ENCODE assay signal across 29 cellular contexts in the genomic region with DNA sequence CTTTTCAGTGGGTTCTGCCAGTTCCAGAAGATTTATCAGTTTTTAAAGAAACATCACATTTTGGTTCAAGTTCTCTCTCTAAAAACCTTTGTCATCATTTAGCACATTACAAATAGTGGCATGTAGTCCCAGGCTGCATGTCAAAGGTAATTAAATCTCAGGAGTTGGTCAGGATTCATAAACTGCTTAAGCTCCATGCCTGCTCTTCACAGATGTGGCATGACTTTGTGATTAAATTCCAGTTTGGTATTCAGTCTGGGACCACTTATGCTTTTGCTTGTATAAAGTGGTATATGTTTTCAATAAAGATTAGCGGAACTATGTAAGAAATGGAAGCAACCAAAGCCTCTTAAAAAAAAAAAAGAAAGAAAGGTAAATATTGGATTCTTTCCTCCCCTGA.
"Had no signal": no experiment of that assay in that cellular context is flagged by ENCODE, and none has a peak within 500 bp of the region (broad histone marks: within the 10 kb centered on the region; RNA-seq: fewer than 3 reads in every experiment).

No MANE protein-coding gene starts in this region.

- H3K27me3 ChIP-seq: brain microvascular endothelial cell, esophagus squamous epithelium, foreskin keratinocyte, gastrocnemius medialis, heart left ventricle had no signal

- H3K36me3 ChIP-seq: brain microvascular endothelial cell, esophagus squamous epithelium, gastrocnemius medialis had no signal

- H3K4me3 ChIP-seq: esophagus squamous epithelium, gastrocnemius medialis, heart left ventricle had no signal

- ATAC-seq: activated CD4-positive, alpha-beta T cell treated with anti-CD3 and anti-CD28 coated beads for 36 hours; activated CD8-positive, alpha-beta memory T cell treated with anti-CD3 and anti-CD28 coated beads, Interleukin-2, amount 10 ng/mL, durations not matched to agents 7 days and 5 days; activated CD8-positive, alpha-beta T cell treated with anti-CD3 and anti-CD28 coated beads, Interleukin-2, amount 10 ng/mL, durations not matched to agents 7 days and 5 days; activated naive CD4-positive, alpha-beta T cell treated with anti-CD3 and anti-CD28 coated beads, Interleukin-2, amount 50 U/mL, for 72 hours; effector memory CD8-positive, alpha-beta T cell; foreskin keratinocyte; gastrocnemius medialis; heart left ventricle had no signal

- H3K9me3 ChIP-seq: esophagus squamous epithelium, gastrocnemius medialis, heart left ventricle had no signal

- H3K27ac ChIP-seq: brain microvascular endothelial cell, esophagus squamous epithelium, foreskin keratinocyte, gastrocnemius medialis, heart left ventricle had no signal

- DNase-seq: activated CD4-positive, alpha-beta memory T cell treated with anti-CD3 and anti-CD28 coated beads for 36 hours; activated CD4-positive, alpha-beta T cell treated with anti-CD3 and anti-CD28 coated beads for 36 hours; activated CD4-positive, alpha-beta T cell treated with anti-CD3 and anti-CD28 coated beads, Interleukin-2, amount 10 ng/mL, durations not matched to agents 24 days and 14 days; activated CD4-positive, CD25-positive, alpha-beta regulatory T cell; activated CD4-positive, CD25-positive, alpha-beta regulatory T cell treated with anti-CD3 and anti-CD28 coated beads, Interleukin-2, amount 50 U/mL, for 72 hours; activated CD8-positive, alpha-beta memory T cell treated with anti-CD3 and anti-CD28 coated beads, Interleukin-2, amount 10 ng/mL, durations not matched to agents 7 days and 5 days; activated CD8-positive, alpha-beta memory T cell treated with anti-CD3 and anti-CD28 coated beads, Interleukin-2, amount 50 U/mL, for 4 hours; activated CD8-positive, alpha-beta T cell treated with anti-CD3 and anti-CD28 coated beads, Interleukin-2, amount 10 ng/mL, durations not matched to agents 7 days and 5 days; activated gamma-delta T cell; activated naive CD4-positive, alpha-beta T cell; activated naive CD4-positive, alpha-beta T cell treated with anti-CD3 and anti-CD28 coated beads, Interleukin-2, amount 10 ng/mL, durations not matched to agents 7 days and 5 days; activated naive CD8-positive, alpha-beta T cell treated with anti-CD3 and anti-CD28 coated beads, Interleukin-2, amount 10 ng/mL, durations not matched to agents 7 days and 5 days; activated T-cell treated with anti-CD3 and anti-CD28 coated beads, Interleukin-2, amount 50 U/mL, for 1 hour; activated T-cell treated with anti-CD3 and anti-CD28 coated beads, Interleukin-2, amount 50 U/mL, for 48 hours; amniotic stem cell; anterior cingulate cortex; brain microvascular endothelial cell; cortex of kidney; dermis blood vessel endothelial cell; effector CD4-positive, alpha-beta T cell; effector memory CD8-positive, alpha-beta T cell; erythroblast; esophagus squamous epithelium; foreskin keratinocyte; gastrocnemius medialis; glutamatergic neuron; heart left ventricle; T-helper 2 cell had no signal

- H3K4me1 ChIP-seq: foreskin keratinocyte, gastrocnemius medialis had no signal
